Comparison of ENCODE assay signal across 13 cellular contexts in the genomic region with DNA sequence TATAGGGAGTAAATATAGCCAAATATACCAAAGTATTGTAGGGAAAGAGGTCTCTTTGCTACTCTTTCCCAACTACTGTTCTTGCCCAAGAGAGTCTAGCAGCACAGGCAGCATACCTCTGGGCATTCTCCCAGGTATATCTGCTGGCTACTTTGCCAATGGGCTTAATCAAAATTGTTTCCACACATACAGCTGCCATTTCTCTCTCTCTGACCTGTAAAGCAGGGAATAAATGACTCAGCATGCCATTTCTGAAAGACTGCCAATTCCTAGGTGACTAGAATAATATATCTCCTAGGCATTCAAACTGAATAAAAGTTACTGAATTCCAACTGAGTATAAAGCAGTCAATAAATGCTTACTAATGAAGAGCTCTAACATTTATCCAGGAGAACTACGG. TPM values are rescaled to one million over a fixed set of nuclear protein-coding genes. Genes with fewer than 3 reads are reported as not detected.
DNase-seq lines count a peak whose midpoint lies in the region; ATAC-seq, FAIRE-seq and TF ChIP-seq lines count a peak whose summit lies in the region.
"Had no signal": no experiment of that assay in that cellular context is flagged by ENCODE, and none has a peak within 500 bp of the region (broad histone marks: within the 10 kb centered on the region; RNA-seq: fewer than 3 reads in every experiment).

No MANE protein-coding gene starts in this region.

- H3K27me3 Mint-ChIP-seq in type B pancreatic cell, result no peaks in the 10 kb centered on the region

- H3K4me1 ChIP-seq in GM12878 (ENCODE audit: control insufficient read depth, insufficient read depth, low read length), result no peaks in the 10 kb centered on the region
- H3K4me1 ChIP-seq: SJCRH30 had no signal

- RAD21 ChIA-PET in GM12878 (lab: Charles Lee; ENCODE audit: unreplicated experiment), result no interaction called here

- H3K4me3 Mint-ChIP-seq in type B pancreatic cell, result no peak overlapping the region

- H3K9me3 ChIP-seq in GM12878 (replicated peaks; ENCODE audit: control insufficient read depth, insufficient read depth, low read length), result no peaks in the 10 kb centered on the region
- H3K9me3 ChIP-seq: ovary, SJCRH30 had no signal

- no peak overlapping the region for H3K27ac Mint-ChIP-seq in type B pancreatic cell

- TF ChIP-seq POLR2A in GM12878 (IDR thresholded peaks at IDR 0.05; ENCODE audit: low read depth, low read length), result no peak

- H3K9me3 Mint-ChIP-seq in type B pancreatic cell, result no peaks in the 10 kb centered on the region

- H3K4me1 Mint-ChIP-seq in type B pancreatic cell (ENCODE audit: unreplicated experiment), result no peaks in the 10 kb centered on the region

- DNase-seq in AG10803 (ENCODE audit: low read depth), result peak; percentile 47
- peak; percentile 70 for DNase-seq in LHCN-M2 (ENCODE audit: low read depth)
- DNase-seq in GM12878 (ENCODE audit: low read depth, low spot score), result no peak
- DNase-seq in kidney glomerular epithelial cell (lab: John Stamatoyannopoulos, UW), result peak; percentile 41
- DNase-seq in OCI-M2 (lab: John Stamatoyannopoulos, UW; ENCODE audit: unreplicated experiment), result no peak
- no peak for DNase-seq in type B pancreatic cell (ENCODE audit: extremely low spot score, unreplicated experiment)
- DNase-seq in NCI-H1048 (lab: John Stamatoyannopoulos, UW), result no peak
- DNase-seq in GF-D8 (lab: John Stamatoyannopoulos, UW), result no peak
- DNase-seq: activated T-cell treated with anti-CD3 and anti-CD28 coated beads, Interleukin-2, amount 50 U/mL, for 1 hour; GDM1; ovary; SJCRH30 had no signal

- H3K4me3 ChIP-seq in AG10803 (ENCODE audit: low read length) (no peak overlapping the region), GM12878 (no peak overlapping the region)
- H3K4me3 ChIP-seq: ovary, SJCRH30 had no signal

- no TSS peak for BruUV-seq in GM12878 (replicated peaks; lab: Mats Ljungman, UMichigan)

- intact Hi-C loops in GM12878 (cut with micrococcal nuclease; ENCODE audit: unreplicated experiment), result no loop called here

- H3K27ac ChIP-seq in GM12878 (ENCODE audit: control insufficient read depth, insufficient read depth), result no peak overlapping the region
- H3K27ac ChIP-seq: HL-60, ovary, SJCRH30 had no signal

- no peak overlapping the region for H2AFZ ChIP-seq in GM12878 (ENCODE audit: control insufficient read depth, low read depth, low read length)

- WGBS in GM12878 (ENCODE audit: insufficient coverage, insufficient replicate concordance, low lambda C conversion rate, missing lambda C conversion rate), result 100% methylated on average over 1 of the region's 1 CpG

- no peaks in the 10 kb centered on the region for H3K79me2 ChIP-seq in GM12878 (ENCODE audit: control insufficient read depth, insufficient read depth, low read length)

- H3K27me3 ChIP-seq in GM12878 (replicated peaks in 1 of 2; ENCODE audit: control insufficient read depth in 2 of 2, insufficient read depth in 2 of 2, low read length in 1 of 2), result no peaks in the 10 kb centered on the region
- H3K27me3 ChIP-seq: ovary, SJCRH30 had no signal

- no peak for TF ChIP-seq EP300 in GM12878 (IDR thresholded peaks at IDR 0.05; ENCODE audit: borderline replicate concordance in 1 of 2, control insufficient read depth in 1 of 2, low read depth in 2 of 2, low read length in 2 of 2)

- H3K36me3 Mint-ChIP-seq in type B pancreatic cell, result peaks cover 23% of the 10 kb centered on the region

- no peak for TF ChIP-seq RAD21 in GM12878 (IDR thresholded peaks at IDR 0.05; ENCODE audit: insufficient read depth, low read depth, low read length)

- no peak for TF ChIP-seq CTCF in AG10803 (conservative IDR thresholded peaks at IDR 0.05; ENCODE audit: low read length)
- no peak for TF ChIP-seq CTCF in GM12878 (IDR thresholded peaks at IDR 0.05 in 2 of 3, conservative IDR thresholded peaks at IDR 0.05 in 1 of 3; ENCODE audit: control insufficient read depth in 2 of 3, extremely low read depth in 1 of 3, insufficient read depth in 1 of 3, low read depth in 3 of 3, low read length in 3 of 3)
- TF ChIP-seq CTCF in type B pancreatic cell (conservative IDR thresholded peaks at IDR 0.05), result no peak

- H3K9ac ChIP-seq in GM12878 (ENCODE audit: control insufficient read depth, insufficient read depth, low read length), result no peak overlapping the region

- SMC1A ChIA-PET in GM12878 (lab: Charles Lee; ENCODE audit: uncharacterized antibody, unreplicated experiment), result interaction anchor here (1.1 to 1.5 kb wide), 4 partner anchors 9 to 112 kb away, joined by 3 to 4 read pairs (median 3); no protein-coding TSS in a partner anchor

- H3K36me3 ChIP-seq in GM12878 (ENCODE audit: control insufficient read depth in 2 of 2, insufficient read depth in 2 of 2, low read length in 1 of 2), result peaks cover 11 to 31% of the 10 kb centered on the region in 2 experiments
- H3K36me3 ChIP-seq: ovary had no signal

- POLR2A ChIA-PET in GM12878 (lab: Charles Lee), result no interaction called here

- ATAC-seq in GM12878, result peak; percentile 28; the same call in 1 of the 3 replicates

- H3K4me2 ChIP-seq in GM12878 (ENCODE audit: control insufficient read depth, insufficient read depth), result no peak overlapping the region

- CTCF ChIA-PET in GM12878 (lab: Yijun Ruan, JAX), result interaction anchor here (1.1 kb wide), 1 partner anchor 98 kb away, joined by 3 read pairs; no protein-coding TSS in a partner anchor

- in situ Hi-C loops in GM12878 (cut with MboI), result no loop called here

- H4K20me1 ChIP-seq in GM12878 (ENCODE audit: control insufficient read depth, insufficient read depth), result no peaks in the 10 kb centered on the region

- no peak for FAIRE-seq in GM12878 (lab: Jason Lieb, UNC)

TF ChIP-seq in GM12878, 131 proteins besides CTCF, POLR2A, EP300 and RAD21:
- TF ChIP-seq PAX5 (IDR thresholded peaks at IDR 0.05; ENCODE audit: borderline replicate concordance, low read depth, low read length) (no peak), IRF4 (IDR thresholded peaks at IDR 0.05; ENCODE audit: low read depth, low read length) (no peak), SMARCA5 (IDR thresholded peaks at IDR 0.05) (no peak), STAT3 (IDR thresholded peaks at IDR 0.05; ENCODE audit: low read depth, low read length) (no peak), HDAC6 (IDR thresholded peaks at IDR 0.05; ENCODE audit: unreplicated experiment) (no peak), HDGF (IDR thresholded peaks at IDR 0.05) (no peak)
- TF ChIP-seq, protein P1, sequence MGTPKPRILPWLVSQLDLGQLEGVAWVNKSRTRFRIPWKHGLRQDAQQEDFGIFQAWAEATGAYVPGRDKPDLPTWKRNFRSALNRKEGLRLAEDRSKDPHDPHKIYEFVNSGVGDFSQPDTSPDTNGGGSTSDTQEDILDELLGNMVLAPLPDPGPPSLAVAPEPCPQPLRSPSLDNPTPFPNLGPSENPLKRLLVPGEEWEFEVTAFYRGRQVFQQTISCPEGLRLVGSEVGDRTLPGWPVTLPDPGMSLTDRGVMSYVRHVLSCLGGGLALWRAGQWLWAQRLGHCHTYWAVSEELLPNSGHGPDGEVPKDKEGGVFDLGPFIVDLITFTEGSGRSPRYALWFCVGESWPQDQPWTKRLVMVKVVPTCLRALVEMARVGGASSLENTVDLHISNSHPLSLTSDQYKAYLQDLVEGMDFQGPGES (IDR thresholded peaks at IDR 0.05), result no peak

RNA-seq across cellular contexts. Expression of a gene that starts 44.6 kb away (rescaled TPM):
- 107 and 109 TPM in 2 replicates for total RNA-seq in LHCN-M2 (2014; rRNA removed)
- polyA plus RNA-seq in LHCN-M2 (2012), result 31.6 TPM
- total RNA-seq in GM12878 (2013; cell fraction: nucleolus; rRNA removed), result 134 and 138 TPM in 2 replicates
- total RNA-seq in GM12878 (2014; rRNA removed), result 24.6 and 31.7 TPM in 2 replicates
- total RNA-seq in GM12878 (2014; rRNA removed; fragmentation: Illumina TruSeq; extraction: Trizol), result 50.3 and 53.0 TPM in 2 replicates
- 57.5 and 62.0 TPM in 2 replicates for total RNA-seq in GM12878 (2021)
- polyA plus RNA-seq in GM12878 (2011; ENCODE audit: low read depth), result 16.7 TPM
- polyA plus RNA-seq in GM12878 (2011; rRNA removed), result 48.1 and 108 TPM in 2 replicates
- 13.5 and 19.8 TPM in 2 replicates for polyA plus RNA-seq in GM12878 (2011; cell fraction: cytosol; rRNA removed)
- 23.7 and 36.3 TPM in 2 replicates for polyA plus RNA-seq in GM12878 (2011; cell fraction: nucleus; rRNA removed)
- 21.9 and 34.0 TPM in 2 replicates for polyA plus RNA-seq in GM12878 (2012)
- polyA plus RNA-seq in GM12878 (2014; fragmentation: Illumina TruSeq; extraction: Trizol), result 44.8 and 47.4 TPM in 2 replicates
- 10 to 100 TPM; 37.4 to 40.3 TPM for polyA plus RNA-seq in GM12878 (2014; fragmentation: Nextera tagmentation; extraction: Ambion mirVana)
- polyA plus RNA-seq in GM12878 (2014; rRNA removed), result 22.5 and 31.1 TPM in 2 replicates
- 10 to 100 TPM; 55.5 to 62.2 TPM for polyA plus RNA-seq in GM12878 (2016; fragmentation: Nextera tagmentation; extraction: Ambion mirVana)
- polyA minus RNA-seq in GM12878 (2011; rRNA and poly(A)+ RNA removed), result 29.6 and 59.3 TPM in 2 replicates
- 16.8 and 25.0 TPM in 2 replicates for polyA minus RNA-seq in GM12878 (2011; cell fraction: cytosol; rRNA and poly(A)+ RNA removed)
- polyA minus RNA-seq in GM12878 (2011; cell fraction: nucleus; rRNA and poly(A)+ RNA removed), result 14.3 and 27.2 TPM in 2 replicates
- total RNA-seq in type B pancreatic cell (ENCODE audit: low replicate concordance), result 90.7 and 115 TPM in 2 replicates

Comparison
In these comparisons a context has a peak if more than half of its experiments do, and no peak if none do; other contexts are left out.
1. DNase-seq: peak in AG10803 (single experiment), LHCN-M2 (single experiment) and kidney glomerular epithelial cell (single experiment); none in GM12878 (single experiment), OCI-M2 (single experiment), type B pancreatic cell (single experiment), NCI-H1048 (single experiment) and GF-D8 (single experiment).